ENCODE assay signal across 8 cellular contexts in genomic region chr22:40855104-40855959, GRCh38. TPM values are rescaled to one million over a fixed set of nuclear protein-coding genes. Genes with fewer than 3 reads are reported as not detected.
DNase-seq lines count a peak whose midpoint lies in the region; ATAC-seq and TF ChIP-seq lines count a peak whose summit lies in the region.

No MANE protein-coding gene starts in this region.

- 34 to 37% (median 35%) methylated on average over 19 of the region's 19 CpGs for WGBS in heart left ventricle, 4 donors

- peak overlapping the region; percentile 95 to 98 (median 97) for H3K4me3 Mint-ChIP-seq in T-cell

- intact Hi-C loops in heart left ventricle (cut with DNase I) = no loop called here
- intact Hi-C loops in Right ventricle myocardium inferior (cut with DNase I) = loop anchor here (5.0 kb wide), 1 partner anchor 38 kb away; the partner anchor contains the start of gene SLC25A17
- intact Hi-C loops in posterior vena cava (cut with DNase I) = no loop called here

- no peak overlapping the region for H2AFZ ChIP-seq in neuron (ENCODE audit: low read depth, low read length)

- H3K27ac Mint-ChIP-seq in T-cell = peak overlapping the region; percentile 100

- H3K27me3 ChIP-seq in heart left ventricle (no peaks in the 10 kb centered on the region), neuron (ENCODE audit: insufficient read depth, low read length) (no peaks in the 10 kb centered on the region)

- TF ChIP-seq CTCF in heart left ventricle (IDR thresholded peaks at IDR 0.05) = no peak
- TF ChIP-seq CTCF in epithelial cell of esophagus (IDR thresholded peaks at IDR 0.05; ENCODE audit: insufficient read depth, low read depth, low read length, missing control alignments) = no peak

- no peak for DNase-seq in heart left ventricle
- DNase-seq in Right ventricle myocardium inferior (ENCODE audit: missing footprints) = no peak
- DNase-seq in T-cell = no peak
- DNase-seq in epithelial cell of esophagus (ENCODE audit: low read depth) = peak; percentile 45
- DNase-seq in posterior vena cava (ENCODE audit: low spot score) = no peak

- peaks cover 0 to 14% (median 7%) of the 10 kb centered on the region in 9 donors for H3K36me3 ChIP-seq in heart left ventricle
- H3K36me3 ChIP-seq in neuron (ENCODE audit: insufficient read depth, low read length) = peaks cover 16% of the 10 kb centered on the region

- H3K9me3 ChIP-seq in heart left ventricle (no peaks in the 10 kb centered on the region), neuron (ENCODE audit: low read length) (no peaks in the 10 kb centered on the region)

- peak overlapping the region in 11 of 12 donors; percentile 60 to 98 (median 87) for H3K4me3 ChIP-seq in heart left ventricle
- peak overlapping the region; percentile 96 for H3K4me3 ChIP-seq in epithelial cell of esophagus (ENCODE audit: low read length)
- peak overlapping the region; percentile 98 for H3K4me3 ChIP-seq in neuron (ENCODE audit: low read length)

- H3K4me1 ChIP-seq in heart left ventricle (peaks cover 4 to 63% (median 45%) of the 10 kb centered on the region in 12 donors), neuron (ENCODE audit: insufficient read depth, low read length) (peaks cover 32% of the 10 kb centered on the region)

- POLR2A ChIA-PET in T-cell (lab: Charles Lee) = no interaction called here

- H3K4me1 Mint-ChIP-seq in T-cell = peaks cover 65 to 68% (median 66%) of the 10 kb centered on the region in 3 donors

- H3K36me3 Mint-ChIP-seq in T-cell = peaks cover 6% of the 10 kb centered on the region

- no peak for ATAC-seq in heart left ventricle
- no peak for ATAC-seq in Right ventricle myocardium inferior
- no peak for ATAC-seq in T-cell (replicated peaks in 1 of 4)
- no peak for ATAC-seq in GM19452 (IDR thresholded peaks at IDR 0.05; ENCODE audit: unreplicated experiment)
- ATAC-seq in GM18505 (IDR thresholded peaks at IDR 0.05; ENCODE audit: unreplicated experiment) = no peak

- H3K27ac ChIP-seq in heart left ventricle = peak overlapping the region in 10 of 12 donors; percentile 94 to 99 (median 96)

- TF ChIP-seq POLR2A in heart left ventricle (IDR thresholded peaks at IDR 0.05) (no peak), GM18505 (IDR thresholded peaks at IDR 0.05; ENCODE audit: borderline replicate concordance, extremely low read depth, insufficient read depth, insufficient read length) (no peak)

- no peaks in the 10 kb centered on the region for H3K9me3 Mint-ChIP-seq in T-cell

- no peaks in the 10 kb centered on the region for H3K27me3 Mint-ChIP-seq in T-cell

- CTCF ChIA-PET in T-cell (lab: Charles Lee) = interaction anchor here (0.6 to 1.4 kb wide), 4 partner anchors 29 to 44 kb away, joined by 3 to 4 read pairs (median 4); partner anchors contain the start of gene SLC25A17 (in 1 of the 2)

RNA-seq across cellular contexts. Expression of gene ST13, which starts 1.1 kb away (rescaled TPM):
- total RNA-seq in heart left ventricle = 100 to 1,000 TPM; 108 to 231 (median 205) TPM
- polyA plus RNA-seq in heart left ventricle = 100 to 1,000 TPM in 1 of 2 donors, 10 to 100 TPM in 1; 40.0 to 155 TPM
- total RNA-seq in Right ventricle myocardium inferior = 197 TPM
- 100 to 1,000 TPM; 135 to 186 (median 140) TPM for total RNA-seq in T-cell
- total RNA-seq in posterior vena cava = 100 to 1,000 TPM; 143 to 151 TPM

RNA-seq across cellular contexts. Expression of gene XPNPEP3, which starts 1.6 kb away (rescaled TPM):
- total RNA-seq in heart left ventricle = 10 to 100 TPM; 14.8 to 37.9 (median 23.0) TPM
- 1 to 10 TPM; 5.1 to 6.8 TPM for polyA plus RNA-seq in heart left ventricle
- 23.7 TPM for total RNA-seq in Right ventricle myocardium inferior
- 10 to 100 TPM; 15.1 to 20.7 (median 15.8) TPM for total RNA-seq in T-cell
- total RNA-seq in posterior vena cava = 10 to 100 TPM; 11.7 to 12.6 TPM

RNA-seq across cellular contexts. Expression of gene DNAJB7, which starts 6.6 kb away (rescaled TPM):
- not detected for total RNA-seq in heart left ventricle
- polyA plus RNA-seq in heart left ventricle = not detected
- not detected for total RNA-seq in Right ventricle myocardium inferior
- not detected for total RNA-seq in T-cell
- total RNA-seq in posterior vena cava = not detected

RNA-seq across cellular contexts. Expression of gene SLC25A17, which starts 36.2 kb away (rescaled TPM):
- total RNA-seq in heart left ventricle (1 to 10 TPM; 2.3 to 7.6 (median 4.0) TPM), Right ventricle myocardium inferior (3.1 TPM), T-cell (10 to 100 TPM in 4 of 5 donors, 1 to 10 TPM in 1; 8.9 to 14.2 (median 12.7) TPM), posterior vena cava (10 to 100 TPM; 11.7 to 13.4 TPM)
- polyA plus RNA-seq in heart left ventricle = 1 to 10 TPM; 3.0 to 9.6 TPM
